ENCODE assay signal across 1 cellular context in genomic region chr14:49768301-49769121, GRCh38.
TF ChIP-seq lines count a peak whose summit lies in the region.

No MANE protein-coding gene starts in this region.

TF ChIP-seq in HepG2, 621 proteins besides CTCF, POLR2A, EP300 and RAD21 (continued from another document and continues in another):
- TF ChIP-seq ZNF460 (CRISPR knock-in tag; IDR thresholded peaks at IDR 0.05; ENCODE audit: borderline replicate concordance) (no peak), NFYB (CRISPR knock-in tag; IDR thresholded peaks at IDR 0.05) (no peak; the same call in 1 of the 2 replicates), ZNF430 (CRISPR knock-in tag; IDR thresholded peaks at IDR 0.05) (no peak), GFI1 (CRISPR knock-in tag; IDR thresholded peaks at IDR 0.05; ENCODE audit: borderline replicate concordance) (no peak), TFAP4 (IDR thresholded peaks at IDR 0.05; ENCODE audit: borderline replicate concordance, low read depth) (no peak), NFIB (CRISPR knock-in tag; IDR thresholded peaks at IDR 0.05; ENCODE audit: borderline replicate concordance) (no peak), CSRNP2 (CRISPR knock-in tag; conservative IDR thresholded peaks at IDR 0.05; ENCODE audit: low read depth) (no peak), MAZ (IDR thresholded peaks at IDR 0.05; ENCODE audit: borderline replicate concordance, low read depth, low read length) (no peak), MAZ (CRISPR knock-in tag; IDR thresholded peaks at IDR 0.05; ENCODE audit: low read depth) (0 out of 2 replicates have a peak, but pooled peaks have one; percentile 8), NCOA1 (CRISPR knock-in tag; IDR thresholded peaks at IDR 0.05) (no peak), HDAC2 (CRISPR knock-in tag; IDR thresholded peaks at IDR 0.05) (no peak), SPEN (CRISPR knock-in tag; IDR thresholded peaks at IDR 0.05; ENCODE audit: low read depth) (no peak), HIVEP1 (CRISPR knock-in tag; IDR thresholded peaks at IDR 0.05) (no peak), CBX5 (CRISPR knock-in tag; IDR thresholded peaks at IDR 0.05; ENCODE audit: borderline replicate concordance) (0 out of 2 replicates have a peak, but pooled peaks have one; percentile 13), ZNF136 (CRISPR knock-in tag; IDR thresholded peaks at IDR 0.05; ENCODE audit: low read depth) (0 out of 2 replicates have a peak, but pooled peaks have one; percentile 44), PPARG (CRISPR knock-in tag; conservative IDR thresholded peaks at IDR 0.05) (no peak), TFE3 (CRISPR knock-in tag; IDR thresholded peaks at IDR 0.05) (no peak), ZNF549 (CRISPR knock-in tag; IDR thresholded peaks at IDR 0.05) (no peak), ZFX (CRISPR knock-in tag; IDR thresholded peaks at IDR 0.05; ENCODE audit: low read depth) (peak; percentile 77), FOSL1 (CRISPR knock-in tag; IDR thresholded peaks at IDR 0.05; ENCODE audit: borderline replicate concordance) (no peak), ZNF558 (CRISPR knock-in tag; IDR thresholded peaks at IDR 0.05; ENCODE audit: borderline replicate concordance) (no peak; the same call in 1 of the 2 replicates), MNT (IDR thresholded peaks at IDR 0.05) (no peak), NFIC (IDR thresholded peaks at IDR 0.05; ENCODE audit: low read length) (no peak), SRY (CRISPR knock-in tag; IDR thresholded peaks at IDR 0.05) (0 out of 2 replicates have a peak, but pooled peaks have one; percentile 30), BRF2 (CRISPR knock-in tag; IDR thresholded peaks at IDR 0.05) (no peak), KAT7 (CRISPR knock-in tag; IDR thresholded peaks at IDR 0.05; ENCODE audit: borderline replicate concordance) (no peak; the same call in 1 of the 2 replicates), HMGXB3 (CRISPR knock-in tag; IDR thresholded peaks at IDR 0.05; ENCODE audit: borderline replicate concordance) (no peak), NR3C1 (CRISPR knock-in tag; IDR thresholded peaks at IDR 0.05) (no peak), ZSCAN9 (CRISPR knock-in tag; IDR thresholded peaks at IDR 0.05; ENCODE audit: borderline replicate concordance) (no peak), HCFC1 (IDR thresholded peaks at IDR 0.05; ENCODE audit: low read depth, low read length) (no peak), ZSCAN21 (CRISPR knock-in tag; IDR thresholded peaks at IDR 0.05; ENCODE audit: borderline replicate concordance) (peak; percentile 54; the same call in 1 of the 2 replicates), SNAPC4 (CRISPR knock-in tag; IDR thresholded peaks at IDR 0.05) (no peak), ZNF574 (CRISPR knock-in tag; IDR thresholded peaks at IDR 0.05) (no peak), PHB2 (IDR thresholded peaks at IDR 0.05; ENCODE audit: partially characterized antibody) (no peak), CBFB (CRISPR knock-in tag; IDR thresholded peaks at IDR 0.05) (no peak), ZNF615 (CRISPR knock-in tag; IDR thresholded peaks at IDR 0.05; ENCODE audit: borderline replicate concordance) (no peak), MYPOP (CRISPR knock-in tag; IDR thresholded peaks at IDR 0.05) (peak; percentile 62; the same call in 1 of the 2 replicates), ZNF839 (CRISPR knock-in tag; IDR thresholded peaks at IDR 0.05; ENCODE audit: borderline replicate concordance) (no peak), ZNF567 (CRISPR knock-in tag; IDR thresholded peaks at IDR 0.05; ENCODE audit: borderline replicate concordance) (no peak), ATF5 (CRISPR knock-in tag; IDR thresholded peaks at IDR 0.05; ENCODE audit: low read depth) (0 out of 2 replicates have a peak, but pooled peaks have one; percentile 49)
